ENCODE assay signal across 27 cellular contexts in genomic region chr15:57931570-57931969, GRCh38.
"Had no signal": no experiment of that assay in that cellular context is flagged by ENCODE, and none has a peak within 500 bp of the region (broad histone marks: within the 10 kb centered on the region; RNA-seq: fewer than 3 reads in every experiment).

No MANE protein-coding gene starts in this region.

- ATAC-seq: psoas muscle; right cardiac atrium; stimulated activated effector memory CD8-positive, alpha-beta T cell treated with anti-CD3 and anti-CD28 coated beads, Interleukin-12 subunit alpha, Interleukin-12 subunit beta, amount 100 ng/mL, for 72 hours; stimulated activated naive B cell treated with anti-CD40 and anti-IgM and Interleukin-4, amounts not matched to agents 10 μg/mL and 1 μg/mL and 100 μg/mL, for 72 hours had no signal

- H3K79me2 ChIP-seq: parathyroid adenoma had no signal

- H3K9ac ChIP-seq: neural progenitor cell, parathyroid adenoma had no signal

- H3K9me3 ChIP-seq: ovary, psoas muscle, right lobe of liver, stomach, thoracic aorta, thyroid gland, upper lobe of left lung, vagina had no signal

- DNase-seq: occipital lobe; ovary; posterior cingulate gyrus; psoas muscle; right cardiac atrium; right lobe of liver; sigmoid colon; small intestine; stimulated activated CD4-positive, alpha-beta T cell treated with anti-CD3 and anti-CD28 coated beads, Interleukin-15, amount 100 ng/mL, for 24 hours; stimulated activated CD4-positive, alpha-beta T cell treated with anti-CD3 and anti-CD28 coated beads, Interleukin-2, amount 100 ng/mL, for 24 hours; stimulated activated CD4-positive, alpha-beta T cell treated with anti-CD3 and anti-CD28 coated beads, Interleukin-2, amount 100 ng/mL, for 48 hours; stimulated activated CD4-positive, alpha-beta T cell treated with anti-CD3 and anti-CD28 coated beads, Interleukin-4, amount 100 ng/mL, for 24 hours; stimulated activated naive B cell treated with anti-CD40 and anti-IgM and Interleukin-4, amounts not matched to agents 10 μg/mL and 1 μg/mL and 100 μg/mL, for 72 hours; stimulated activated naive CD4-positive, alpha-beta T cell treated with Interleukin-2 at 50 U/mL for 16 hours; stomach; thyroid gland; trophoblast cell; upper lobe of left lung had no signal

- H2AFZ ChIP-seq: parathyroid adenoma had no signal

- H3K36me3 Mint-ChIP-seq: neural progenitor cell; stimulated activated effector memory CD8-positive, alpha-beta T cell treated with anti-CD3 and anti-CD28 coated beads, Interleukin-12 subunit alpha, Interleukin-12 subunit beta, amount 100 ng/mL, for 72 hours; stimulated activated naive B cell treated with anti-CD40 and anti-IgM and Interleukin-4, amounts not matched to agents 10 μg/mL and 1 μg/mL and 100 μg/mL, for 72 hours had no signal

- H3K36me3 ChIP-seq: neural progenitor cell, ovary, right lobe of liver, sigmoid colon, stomach, thoracic aorta, thyroid gland, tibial nerve, upper lobe of left lung, vagina had no signal

- H3K4me3 ChIP-seq: neural progenitor cell, ovary, psoas muscle, right lobe of liver, sigmoid colon, stomach, thoracic aorta, thyroid gland, tibial nerve, upper lobe of left lung, vagina had no signal

- H3K4me1 ChIP-seq: neural progenitor cell, parathyroid adenoma, psoas muscle, right lobe of liver, sigmoid colon, stomach, thyroid gland, tibial nerve, vagina had no signal

- H3K4me3 Mint-ChIP-seq: nephron; neural progenitor cell; stimulated activated effector memory CD8-positive, alpha-beta T cell treated with anti-CD3 and anti-CD28 coated beads, Interleukin-12 subunit alpha, Interleukin-12 subunit beta, amount 100 ng/mL, for 72 hours; stimulated activated naive B cell treated with anti-CD40 and anti-IgM and Interleukin-4, amounts not matched to agents 10 μg/mL and 1 μg/mL and 100 μg/mL, for 72 hours; stimulated activated naive CD8-positive, alpha-beta T cell treated with anti-CD3 and anti-CD28 coated beads, Interleukin-15, Interleukin-2, amounts not matched to agents 100 ng/mL and 50 ng/mL, for 24 hours had no signal

- H3K27ac Mint-ChIP-seq: nephron; progenitor cell of endocrine pancreas; stimulated activated effector memory CD8-positive, alpha-beta T cell treated with anti-CD3 and anti-CD28 coated beads, Interleukin-12 subunit alpha, Interleukin-12 subunit beta, amount 100 ng/mL, for 72 hours; stimulated activated naive B cell treated with anti-CD40 and anti-IgM and Interleukin-4, amounts not matched to agents 10 μg/mL and 1 μg/mL and 100 μg/mL, for 72 hours; stimulated activated naive CD8-positive, alpha-beta T cell treated with anti-CD3 and anti-CD28 coated beads, Interleukin-15, Interleukin-2, amounts not matched to agents 100 ng/mL and 50 ng/mL, for 24 hours had no signal

- H3K27me3 ChIP-seq: neural progenitor cell, ovary, right lobe of liver, sigmoid colon, stomach, thyroid gland, upper lobe of left lung, vagina had no signal

- H3K4me1 Mint-ChIP-seq: nephron; neural progenitor cell; stimulated activated effector memory CD8-positive, alpha-beta T cell treated with anti-CD3 and anti-CD28 coated beads, Interleukin-12 subunit alpha, Interleukin-12 subunit beta, amount 100 ng/mL, for 72 hours; stimulated activated naive B cell treated with anti-CD40 and anti-IgM and Interleukin-4, amounts not matched to agents 10 μg/mL and 1 μg/mL and 100 μg/mL, for 72 hours had no signal

- H3K27ac ChIP-seq: neural progenitor cell, ovary, parathyroid adenoma, psoas muscle, right lobe of liver, sigmoid colon, stomach, thoracic aorta, thyroid gland, tibial nerve, upper lobe of left lung, vagina had no signal

- H3K4me2 ChIP-seq: neural progenitor cell had no signal

- H3K9me3 Mint-ChIP-seq: neural progenitor cell; stimulated activated effector memory CD8-positive, alpha-beta T cell treated with anti-CD3 and anti-CD28 coated beads, Interleukin-12 subunit alpha, Interleukin-12 subunit beta, amount 100 ng/mL, for 72 hours had no signal
